8 cellular contexts compared by ENCODE assay signal in the genomic region with DNA sequence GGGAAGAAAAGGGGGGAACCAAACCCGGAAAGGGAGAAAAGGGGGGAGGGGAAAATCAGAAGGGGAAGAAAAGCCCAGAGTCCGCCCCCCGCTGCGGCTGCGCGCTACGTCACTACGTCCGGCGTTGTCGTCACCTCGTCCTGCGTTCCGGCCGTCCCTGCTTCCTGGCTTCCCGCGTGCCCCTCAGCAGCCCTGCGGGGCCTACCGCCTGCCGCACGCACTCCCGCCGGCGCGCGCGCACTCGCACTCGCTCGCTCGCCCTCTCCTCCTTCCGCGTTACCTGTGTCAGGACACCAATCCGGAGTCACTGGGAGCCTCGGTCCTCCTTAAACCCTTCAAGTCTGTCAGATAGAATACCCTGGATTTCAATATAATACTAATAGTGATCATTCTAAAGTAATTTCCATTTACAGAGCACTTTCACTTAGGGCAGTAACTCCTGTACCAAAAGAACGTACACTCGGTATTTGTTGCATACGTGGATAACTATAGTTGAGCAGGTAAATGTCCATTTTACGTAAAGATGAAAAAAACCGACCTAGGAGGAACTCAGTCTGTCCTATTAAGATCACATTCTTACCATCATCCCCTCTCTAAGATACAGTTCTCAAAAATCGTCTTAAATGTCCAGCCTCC. TPM values are rescaled to one million over a fixed set of nuclear protein-coding genes. Genes with fewer than 3 reads are reported as not detected.
DNase-seq lines count a peak whose midpoint lies in the region; ATAC-seq and TF ChIP-seq lines count a peak whose summit lies in the region.

A gene (minus strand): TSS at position 113 of the 636 bp plus-strand sequence. CDS start 120,615 bp downstream, outside the sequence.

- H3K9me3 ChIP-seq in T-helper 17 cell (ENCODE audit: control insufficient read depth, low read length, poor library complexity, severe bottlenecking) (no peaks in the 10 kb centered on the region), left ventricle myocardium inferior (replicated peaks) (no peaks in the 10 kb centered on the region), upper lobe of right lung (no peaks in the 10 kb centered on the region)

- peak within 1 kb of the TSS; percentile 99 for H3K27ac Mint-ChIP-seq in T-helper 17 cell
- H3K27ac Mint-ChIP-seq in progenitor cell of endocrine pancreas: peak within 1 kb of the TSS; percentile 98

- no peaks in the 10 kb centered on the region for H3K27me3 ChIP-seq in left ventricle myocardium inferior (ENCODE audit: low read depth)
- no peaks in the 10 kb centered on the region for H3K27me3 ChIP-seq in upper lobe of right lung

- H3K4me3 Mint-ChIP-seq in T-helper 17 cell (peak within 1 kb of the TSS; percentile 96), progenitor cell of endocrine pancreas (ENCODE audit: low read depth) (peak within 1 kb of the TSS; percentile 95)

- H3K36me3 ChIP-seq in left ventricle myocardium inferior: no peaks in the 10 kb centered on the region
- H3K36me3 ChIP-seq in upper lobe of right lung: no peaks in the 10 kb centered on the region

- no peak for TF ChIP-seq CTCF in left ventricle myocardium inferior (IDR thresholded peaks at IDR 0.05; ENCODE audit: borderline replicate concordance)
- no peak for TF ChIP-seq CTCF in progenitor cell of endocrine pancreas (IDR thresholded peaks at IDR 0.05; ENCODE audit: unreplicated experiment)
- TF ChIP-seq CTCF in upper lobe of right lung (IDR thresholded peaks at IDR 0.05): no peak

- H3K4me1 ChIP-seq in left ventricle myocardium inferior (peaks cover 22% of the 10 kb centered on the region), upper lobe of right lung (peaks cover 9% of the 10 kb centered on the region)

- H3K27ac ChIP-seq in left ventricle myocardium inferior (replicated peaks) (peak within 1 kb of the TSS; percentile 96), upper lobe of right lung (peak within 1 kb of the TSS; percentile 85)

- DNase-seq in NCI-H187 (lab: John Stamatoyannopoulos, UW) (peak; percentile 91 to 95), T-helper 17 cell (peak; percentile 86 to 91 (median 89)), amygdala (lab: John Stamatoyannopoulos, UW) (peak; percentile 32 to 95 (median 88)), left ventricle myocardium inferior (peak; percentile 97), progenitor cell of endocrine pancreas (ENCODE audit: low spot score, unreplicated experiment) (peak; percentile 90), upper lobe of right lung (peak; percentile 99)

- H3K4me1 Mint-ChIP-seq in T-helper 17 cell (peaks cover 36% of the 10 kb centered on the region), progenitor cell of endocrine pancreas (ENCODE audit: low read depth) (peaks cover 27% of the 10 kb centered on the region)

- intact Hi-C loops in left ventricle myocardium inferior (cut with micrococcal nuclease) (no loop called here), upper lobe of right lung (cut with DNase I) (no loop called here)

- ATAC-seq in GM18502 (IDR thresholded peaks at IDR 0.05; ENCODE audit: poor library complexity, unreplicated experiment) (peak; percentile 93), HG02943 (IDR thresholded peaks at IDR 0.05; ENCODE audit: low read depth, unreplicated experiment) (peak; percentile 94), T-helper 17 cell (peak; percentile 93), upper lobe of right lung (peak; percentile 98)

- H3K36me3 Mint-ChIP-seq in T-helper 17 cell (ENCODE audit: low read depth): no peaks in the 10 kb centered on the region
- no peaks in the 10 kb centered on the region for H3K36me3 Mint-ChIP-seq in progenitor cell of endocrine pancreas (ENCODE audit: insufficient read depth)

- H3K27me3 Mint-ChIP-seq in T-helper 17 cell: no peaks in the 10 kb centered on the region
- H3K27me3 Mint-ChIP-seq in progenitor cell of endocrine pancreas: peaks cover 3% of the 10 kb centered on the region

- H3K4me3 ChIP-seq in left ventricle myocardium inferior: peak within 1 kb of the TSS; percentile 81
- H3K4me3 ChIP-seq in upper lobe of right lung: peak within 1 kb of the TSS; percentile 75

- H3K9me3 Mint-ChIP-seq in progenitor cell of endocrine pancreas (ENCODE audit: low read depth): no peaks in the 10 kb centered on the region

RNA-seq across cellular contexts. Expression of the gene that starts here (rescaled TPM):
- total RNA-seq in T-helper 17 cell (100 to 1,000 TPM; 101 to 115 TPM), left ventricle myocardium inferior (63.1 TPM), progenitor cell of endocrine pancreas (85.9 and 86.8 TPM in 2 replicates), upper lobe of right lung (81.0 TPM)

Comparison
In these comparisons a context has a peak if more than half of its experiments do, and no peak if none do; other contexts are left out.
1. Peak in every context shown above with its lines: DNase-seq, ATAC-seq, H3K4me3 ChIP-seq and H3K27ac ChIP-seq.